Comparison of ENCODE assay signal across 2 cellular contexts in the genomic region with DNA sequence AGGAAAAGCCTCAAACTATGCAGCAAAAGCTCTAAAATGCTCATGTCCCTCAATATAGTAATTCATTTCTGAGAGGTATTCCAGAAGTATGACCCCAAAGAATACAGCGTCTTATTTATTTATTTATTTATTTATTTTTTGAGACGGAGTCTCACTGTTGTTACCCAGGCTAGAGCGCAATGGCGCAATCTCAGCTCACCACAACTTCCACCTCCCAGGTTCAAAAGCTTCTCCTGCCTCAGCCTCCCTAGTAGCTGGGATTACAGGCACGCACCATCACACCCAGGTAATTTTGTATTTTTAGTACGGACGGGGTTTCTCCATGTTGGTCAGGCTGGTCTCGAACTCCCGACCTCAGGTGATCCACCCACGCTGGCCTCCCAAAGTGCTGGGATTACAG. TPM values are rescaled to one million over a fixed set of nuclear protein-coding genes. Genes with fewer than 3 reads are reported as not detected.
"Had no signal": no experiment of that assay in that cellular context is flagged by ENCODE, and none has a peak within 500 bp of the region (broad histone marks: within the 10 kb centered on the region; RNA-seq: fewer than 3 reads in every experiment).

No MANE protein-coding gene starts in this region.

RNA-seq across cellular contexts. Expression of a gene that starts 58.1 kb away (rescaled TPM):
- total RNA-seq: LHCN-M2, RPMI7951 had no signal
